Comparison of ENCODE assay signal across 7 cellular contexts in genomic region chr16:5907544-5907943, GRCh38.
"Had no signal": no experiment of that assay in that cellular context is flagged by ENCODE, and none has a peak within 500 bp of the region (broad histone marks: within the 10 kb centered on the region; RNA-seq: fewer than 3 reads in every experiment).

No MANE protein-coding gene starts in this region.

- H3K9ac ChIP-seq: KMS-11 had no signal

- H3K27ac ChIP-seq: HL-60, KMS-11 had no signal

- H3K4me3 ChIP-seq: K562 had no signal

- H3K4me2 ChIP-seq: KMS-11 had no signal

- DNase-seq: IMR-90, KBM-7, KG1 had no signal

- FAIRE-seq: HTR-8/SVneo, K562 had no signal

- ATAC-seq: K562 had no signal
